ENCODE assay signal across 8 cellular contexts in the genomic region with DNA sequence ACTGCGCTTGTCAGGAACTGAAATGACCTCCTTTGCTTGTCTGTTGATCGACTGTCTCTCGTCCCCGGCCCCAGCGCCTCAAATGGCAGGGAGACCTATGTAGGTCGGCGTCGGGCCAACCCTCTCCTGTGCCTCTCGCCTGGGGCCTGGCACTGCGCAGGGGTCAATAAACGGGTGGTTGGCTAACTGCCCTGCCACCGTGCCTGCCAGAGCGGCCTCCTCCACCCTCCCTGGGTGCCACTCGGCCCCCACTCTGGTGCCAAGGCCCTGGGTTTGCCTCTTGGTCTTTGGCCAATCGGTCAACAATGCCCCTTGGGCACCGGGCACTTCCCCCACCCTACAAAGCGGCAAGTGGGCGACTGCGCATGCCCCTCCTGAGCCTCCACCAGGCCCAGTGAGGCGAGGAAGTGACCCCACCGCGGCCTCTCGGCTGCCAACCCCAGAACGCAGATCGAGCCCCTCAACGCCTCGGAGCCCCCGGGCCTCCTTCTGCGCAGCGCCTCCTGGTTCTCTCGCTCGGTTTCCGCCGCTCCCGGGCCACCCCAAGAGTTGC. TPM values are rescaled to one million over a fixed set of nuclear protein-coding genes. Genes with fewer than 3 reads are reported as not detected.
DNase-seq lines count a peak whose midpoint lies in the region; ATAC-seq and TF ChIP-seq lines count a peak whose summit lies in the region.

No MANE protein-coding gene starts in this region.

- H3K27ac Mint-ChIP-seq in naive B cell = peak overlapping the region in 4 of 6 donors; percentile 66 to 85 (median 70)

- no peaks in the 10 kb centered on the region for H3K9me3 ChIP-seq in transverse colon

- in situ Hi-C loops in transverse colon (cut with MboI; ENCODE audit: low pct_ligation_motif_present in 1 of 4, low pct_unique_long_range_greater_than_20kb in 1 of 4, low sequenced_read_pairs in 3 of 4) = no loop called here

- DNase-seq in AG09309 (ENCODE audit: low read depth) (no peak), NCI-H510A treated with DMSO at 0.1 percent for 48 hours (lab: John Stamatoyannopoulos, UW) (peak; percentile 32), activated T-helper 1 cell treated with Interleukin-2 at 50 U/mL for 16 hours (ENCODE audit: low read depth) (peak; percentile 10), fibroblast of mammary gland (ENCODE audit: low read depth) (no peak), naive B cell (no peak), transverse colon (peak; percentile 89)

- peaks cover 20 to 55% (median 39%) of the 10 kb centered on the region in 4 donors for H3K4me1 ChIP-seq in transverse colon

- H3K36me3 Mint-ChIP-seq in naive B cell = no peaks in the 10 kb centered on the region

- H3K27ac ChIP-seq in transverse colon = peak overlapping the region; percentile 98 to 100 (median 98)

- intact Hi-C loops in transverse colon (cut with DNase I; ENCODE audit: low total_unique reads) = loop anchor here (10.0 kb wide), 2 partner anchors 63 to 143 kb away; a partner anchor contains a TSS

- no peak for TF ChIP-seq EP300 in transverse colon (IDR thresholded peaks at IDR 0.05; ENCODE audit: low read depth)

- H3K27me3 ChIP-seq in transverse colon = no peaks in the 10 kb centered on the region

- H3K36me3 ChIP-seq in transverse colon = no peaks in the 10 kb centered on the region

- WGBS in transverse colon (ENCODE audit: low coverage in 1 of 2), 2 donors = 0% methylated on average over 35 of the region's 35 CpGs; no CpG with 5 or more reads in 1 of the 2 donors

- TF ChIP-seq CTCF in AG09309 (IDR thresholded peaks at IDR 0.05; ENCODE audit: control insufficient read depth, insufficient read depth, low read depth, low read length, missing control alignments) = no peak
- no peak for TF ChIP-seq CTCF in fibroblast of mammary gland (conservative IDR thresholded peaks at IDR 0.05; ENCODE audit: control insufficient read depth, insufficient read depth, low read depth, low read length)
- TF ChIP-seq CTCF in transverse colon (IDR thresholded peaks at IDR 0.05) = no peak

- no peaks in the 10 kb centered on the region for H3K9me3 Mint-ChIP-seq in naive B cell

- peak; percentile 37 for ATAC-seq in GM18502 (IDR thresholded peaks at IDR 0.05; ENCODE audit: poor library complexity, unreplicated experiment)
- ATAC-seq in HG02943 (IDR thresholded peaks at IDR 0.05; ENCODE audit: low read depth, unreplicated experiment) = peak; percentile 42
- peak; percentile 14 to 17 for ATAC-seq in naive B cell (ENCODE audit: low read depth in 2 of 2)

- H3K4me1 Mint-ChIP-seq in naive B cell = peaks cover 17 to 31% (median 24%) of the 10 kb centered on the region in 3 donors

- no peaks in the 10 kb centered on the region for H3K27me3 Mint-ChIP-seq in naive B cell

- H3K4me3 Mint-ChIP-seq in naive B cell = peak overlapping the region; percentile 77 to 92 (median 86)

- H3K4me3 ChIP-seq in AG09309 (ENCODE audit: control insufficient read depth, low read depth, low read length) (peak overlapping the region; percentile 89), fibroblast of mammary gland (ENCODE audit: control insufficient read depth, low read depth, low read length) (peak overlapping the region; percentile 84), transverse colon (peak overlapping the region; percentile 77 to 100 (median 94))

- TF ChIP-seq POLR2A in transverse colon (IDR thresholded peaks at IDR 0.05) = no peak

RNA-seq across cellular contexts. Expression of a gene that starts 1.1 kb away (rescaled TPM):
- polyA plus RNA-seq in naive B cell (ENCODE audit: low read depth in 6 of 6) = 1 to 10 TPM in 5 of 6 donors, under 1 TPM in 1; 0.18 to 9.8 (median 7.7) TPM
- total RNA-seq in transverse colon = 100 to 1,000 TPM in 1 of 4 donors, 10 to 100 TPM in 3; 54.8 to 348 (median 79.1) TPM

RNA-seq across cellular contexts. Expression of a gene that starts 15.2 kb away (rescaled TPM):
- polyA plus RNA-seq in naive B cell (ENCODE audit: low read depth in 6 of 6) = under 1 TPM in 5 of 6 donors, not detected in 1; 0.24 to 0.96 (median 0.75) TPM
- not detected for total RNA-seq in transverse colon

RNA-seq across cellular contexts. Expression of a gene that starts 41.7 kb away (rescaled TPM):
- 10 to 100 TPM in 2 of 6 donors, 1 to 10 TPM in 4; 1.7 to 20.7 (median 9.4) TPM for polyA plus RNA-seq in naive B cell (ENCODE audit: low read depth in 6 of 6)
- 100 to 1,000 TPM in 2 of 4 donors, 10 to 100 TPM in 2; 79.9 to 164 (median 100) TPM for total RNA-seq in transverse colon

Comparison
In these comparisons a context has a peak if more than half of its experiments do, and no peak if none do; other contexts are left out.
1. DNase-seq: peak in NCI-H510A treated with DMSO at 0.1 percent for 48 hours (single experiment), activated T-helper 1 cell treated with Interleukin-2 at 50 U/mL for 16 hours (single experiment) and transverse colon (single experiment); none in AG09309 (single experiment), fibroblast of mammary gland (single experiment) and naive B cell (single experiment).
2. Peak in every context shown above with its lines, with median percentiles within 50 percentile points of each other: H3K4me3 ChIP-seq and ATAC-seq.